7 cellular contexts compared by ENCODE assay signal in the genomic region with DNA sequence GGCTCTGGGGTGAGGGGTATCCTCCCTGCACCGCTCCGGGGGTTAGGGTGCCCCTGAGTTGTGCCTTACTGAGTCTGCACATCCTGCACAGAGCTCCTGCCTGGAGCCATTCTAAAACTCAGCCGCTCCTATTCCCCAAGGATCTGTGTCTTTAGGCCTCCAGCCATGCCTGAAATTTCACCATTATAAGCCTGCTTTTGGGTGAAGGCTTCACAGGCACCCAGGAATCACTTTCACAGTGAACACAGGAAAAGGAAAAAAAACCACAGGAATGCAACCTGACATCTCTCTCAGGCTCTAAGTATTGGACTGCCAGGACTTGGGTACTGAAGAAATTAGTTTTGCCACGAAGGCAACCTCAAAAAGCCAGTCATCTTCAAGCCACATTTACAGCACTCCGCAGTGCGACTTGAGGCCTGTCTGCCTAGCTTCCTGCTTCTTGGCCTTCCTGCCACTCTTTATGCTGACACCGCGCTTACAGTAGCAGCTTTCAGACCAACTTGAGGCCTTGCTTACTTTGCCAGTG. TPM values are rescaled to one million over a fixed set of nuclear protein-coding genes. Genes with fewer than 3 reads are reported as not detected.
DNase-seq lines count a peak whose midpoint lies in the region; ATAC-seq and TF ChIP-seq lines count a peak whose summit lies in the region.

No MANE protein-coding gene starts in this region.

- H3K27ac ChIP-seq in right cardiac atrium (ENCODE audit: low read length): no peak overlapping the region

- TF ChIP-seq CTCF in NB4 (IDR thresholded peaks at IDR 0.05; ENCODE audit: low read depth, low read length): no peak

- TF ChIP-seq POLR2A in NB4 (IDR thresholded peaks at IDR 0.05; ENCODE audit: extremely low read depth, insufficient read length): no peak

- WGBS in right cardiac atrium: 50% methylated on average over 8 of the region's 8 CpGs

- no peaks in the 10 kb centered on the region for H3K9me3 ChIP-seq in right cardiac atrium (ENCODE audit: control insufficient read depth, low read length)

- no peaks in the 10 kb centered on the region for H3K4me1 ChIP-seq in right cardiac atrium (ENCODE audit: control insufficient read depth, insufficient read depth, low read length)

- H3K4me3 ChIP-seq in NB4 (ENCODE audit: low read depth, low read length) (no peak overlapping the region), right cardiac atrium (ENCODE audit: low read length) (no peak overlapping the region)

- no peaks in the 10 kb centered on the region for H3K27me3 ChIP-seq in right cardiac atrium (ENCODE audit: control insufficient read depth, insufficient read depth)

- DNase-seq in NB4 (ENCODE audit: low read depth) (peak; percentile 26), right cardiac atrium (peak; percentile 32 to 65 (median 62)), GM19238 (ENCODE audit: insufficient read length, low spot score) (no peak), NCI-H774 (lab: John Stamatoyannopoulos, UW) (no peak)
- peak; percentile 80 for DNase-seq in activated effector memory CD4-positive, alpha-beta T cell treated with anti-CD3 and anti-CD28 coated beads, Interleukin-2, amount 50 U/mL, for 16 hours
- peak; percentile 20 for DNase-seq in stimulated activated CD8-positive, alpha-beta memory T cell treated with anti-CD3 and anti-CD28 coated beads, Interleukin-12 subunit alpha, Interleukin-12 subunit beta, amount 100 ng/mL, for 24 hours (ENCODE audit: extremely low read depth)

- ATAC-seq in GM21717 (IDR thresholded peaks at IDR 0.05; ENCODE audit: unreplicated experiment): peak; percentile 57
- ATAC-seq in right cardiac atrium: peak; percentile 80 to 82

- intact Hi-C loops in right cardiac atrium (cut with DNase I): no loop called here

RNA-seq across cellular contexts. Expression of gene GALNT10, which starts 30.9 kb away (rescaled TPM):
- 10 to 100 TPM; 12.8 to 21.7 (median 16.1) TPM for total RNA-seq in right cardiac atrium
- 3.4 TPM for polyA plus RNA-seq in right cardiac atrium

Comparison
In these comparisons a context has a peak if more than half of its experiments do, and no peak if none do; other contexts are left out.
1. DNase-seq: peak in NB4 (single experiment), activated effector memory CD4-positive, alpha-beta T cell treated with anti-CD3 and anti-CD28 coated beads, Interleukin-2, amount 50 U/mL, for 16 hours (single experiment), right cardiac atrium (3 of 3) and stimulated activated CD8-positive, alpha-beta memory T cell treated with anti-CD3 and anti-CD28 coated beads, Interleukin-12 subunit alpha, Interleukin-12 subunit beta, amount 100 ng/mL, for 24 hours (single experiment); none in GM19238 (single experiment) and NCI-H774 (single experiment).